ENCODE assay signal across 1 cellular context in genomic region chr10:72948762-72949161, GRCh38.
TF ChIP-seq lines count a peak whose summit lies in the region.

No MANE protein-coding gene starts in this region.

TF ChIP-seq in GM23338, 12 proteins besides CTCF, POLR2A, EP300 and RAD21:
- TF ChIP-seq ZNF462 (CRISPR knock-in tag; IDR thresholded peaks at IDR 0.05) (no peak), JUNB (IDR thresholded peaks at IDR 0.05; ENCODE audit: unreplicated experiment) (no peak), CREB1 (CRISPR knock-in tag; IDR thresholded peaks at IDR 0.05; ENCODE audit: low read depth) (no peak), EZH2phosphoT487 (IDR thresholded peaks at IDR 0.05; ENCODE audit: unreplicated experiment) (no peak)
TF ChIP-seq in GM23338: peak in this region for 0.
